14 cellular contexts compared by ENCODE assay signal in the genomic region with DNA sequence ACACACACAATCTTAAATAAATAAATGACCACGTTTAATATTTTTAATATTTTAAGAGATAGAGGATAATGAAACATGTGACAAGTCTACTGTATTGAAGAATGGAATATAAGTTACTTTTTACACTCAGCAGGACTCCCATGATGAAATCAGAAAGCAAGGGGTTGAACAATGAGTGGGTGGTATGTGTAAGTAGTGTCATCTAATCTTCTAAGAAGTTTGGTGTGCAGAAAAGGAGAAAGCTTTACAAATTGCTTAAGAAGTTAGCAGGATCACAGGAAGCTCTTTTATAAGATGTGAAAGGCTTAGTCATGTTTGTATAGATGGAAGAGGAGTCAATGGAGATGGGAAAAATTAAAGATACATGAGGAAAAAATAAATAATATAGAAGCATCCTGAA. TPM values are rescaled to one million over a fixed set of nuclear protein-coding genes. Genes with fewer than 3 reads are reported as not detected.
DNase-seq lines count a peak whose midpoint lies in the region; ATAC-seq, FAIRE-seq and TF ChIP-seq lines count a peak whose summit lies in the region.
"Had no signal": no experiment of that assay in that cellular context is flagged by ENCODE, and none has a peak within 500 bp of the region (broad histone marks: within the 10 kb centered on the region; RNA-seq: fewer than 3 reads in every experiment).

No MANE protein-coding gene starts in this region.

- no peaks in the 10 kb centered on the region for H3K27me3 ChIP-seq in bronchial epithelial cell (ENCODE audit: control insufficient read depth, insufficient read depth, low read length)

- no peak for ATAC-seq in HG02798 (IDR thresholded peaks at IDR 0.05; ENCODE audit: poor library complexity, unreplicated experiment)
- ATAC-seq: A549; CD8-positive, alpha-beta T cell had no signal

- no peaks in the 10 kb centered on the region for H3K36me3 ChIP-seq in bronchial epithelial cell (ENCODE audit: control insufficient read depth, insufficient read depth, low read length)
- H3K36me3 ChIP-seq: HAP-1 had no signal

- no peak for FAIRE-seq in bronchial epithelial cell (lab: Jason Lieb, UNC)
- FAIRE-seq: A549, GM12892, H1 had no signal

- in situ Hi-C loops in KBM-7 (cut with MboI; ENCODE audit: low pct_unique_long_range_greater_than_20kb, low sequenced_read_pairs), result no loop called here

- DNase-seq in OCI-M1 (lab: John Stamatoyannopoulos, UW), result peak; percentile 34
- DNase-seq in bronchial epithelial cell (ENCODE audit: low read depth), result peak; percentile 22
- peak; percentile 16 for DNase-seq in fibroblast of the conjunctiva (ENCODE audit: low read depth)
- no peak for DNase-seq in COLO829 (ENCODE audit: low spot score)
- DNase-seq in KBM-7, result no peak
- DNase-seq: Caco-2; CD8-positive, alpha-beta T cell; DND-41; GDM1 had no signal

- no peak for TF ChIP-seq CTCF in bronchial epithelial cell (IDR thresholded peaks at IDR 0.05; ENCODE audit: insufficient read depth, low read length, severe bottlenecking)

- H3K4me3 ChIP-seq in bronchial epithelial cell (ENCODE audit: low read depth, low read length), result no peak overlapping the region
- H3K4me3 ChIP-seq: A549, HAP-1 had no signal

RNA-seq across cellular contexts. Expression of gene SLC15A5, which starts 47.8 kb away (rescaled TPM):
- under 0.01 TPM in 1 of 2 replicates, not detected in the other for total RNA-seq in bronchial epithelial cell
- total RNA-seq: Caco-2; CD8-positive, alpha-beta T cell; H1 had no signal

Comparison
In these comparisons a context has a peak if more than half of its experiments do, and no peak if none do; other contexts are left out.
1. DNase-seq: peak in OCI-M1 (single experiment), bronchial epithelial cell (single experiment) and fibroblast of the conjunctiva (single experiment); none in COLO829 (single experiment) and KBM-7 (single experiment).